Comparison of ENCODE assay signal across 1 cellular context in the genomic region with DNA sequence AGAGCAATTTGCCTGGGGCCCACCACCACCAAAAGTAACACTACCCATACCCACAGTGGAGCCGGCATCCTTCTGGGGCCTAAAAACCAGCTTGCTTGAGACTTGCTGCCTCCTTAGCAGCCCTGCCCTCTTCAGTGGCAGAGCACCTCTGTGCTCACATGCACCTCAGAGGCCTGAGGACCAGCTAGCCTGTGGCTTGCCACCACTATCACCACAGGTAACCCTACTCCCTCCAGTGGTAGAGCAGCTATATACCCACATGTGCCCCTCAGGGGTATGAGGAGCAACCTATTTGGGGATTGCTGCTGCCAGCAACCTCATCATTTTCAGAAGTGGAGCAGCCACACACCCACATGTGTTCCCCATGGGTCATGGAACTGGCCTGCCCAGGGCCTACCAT.
TF ChIP-seq lines count a peak whose summit lies in the region.

No MANE protein-coding gene starts in this region.

TF ChIP-seq in WTC11, 78 proteins besides CTCF, POLR2A, EP300 and RAD21 (continued from another document):
- TF ChIP-seq ZNF425 (CRISPR knock-in tag; conservative IDR thresholded peaks at IDR 0.05): no peak
- no peak for TF ChIP-seq SMAD3 (CRISPR knock-in tag; IDR thresholded peaks at IDR 0.05; ENCODE audit: borderline replicate concordance)
- TF ChIP-seq NFATC4 (CRISPR knock-in tag; IDR thresholded peaks at IDR 0.05): no peak
- TF ChIP-seq, protein P1, sequence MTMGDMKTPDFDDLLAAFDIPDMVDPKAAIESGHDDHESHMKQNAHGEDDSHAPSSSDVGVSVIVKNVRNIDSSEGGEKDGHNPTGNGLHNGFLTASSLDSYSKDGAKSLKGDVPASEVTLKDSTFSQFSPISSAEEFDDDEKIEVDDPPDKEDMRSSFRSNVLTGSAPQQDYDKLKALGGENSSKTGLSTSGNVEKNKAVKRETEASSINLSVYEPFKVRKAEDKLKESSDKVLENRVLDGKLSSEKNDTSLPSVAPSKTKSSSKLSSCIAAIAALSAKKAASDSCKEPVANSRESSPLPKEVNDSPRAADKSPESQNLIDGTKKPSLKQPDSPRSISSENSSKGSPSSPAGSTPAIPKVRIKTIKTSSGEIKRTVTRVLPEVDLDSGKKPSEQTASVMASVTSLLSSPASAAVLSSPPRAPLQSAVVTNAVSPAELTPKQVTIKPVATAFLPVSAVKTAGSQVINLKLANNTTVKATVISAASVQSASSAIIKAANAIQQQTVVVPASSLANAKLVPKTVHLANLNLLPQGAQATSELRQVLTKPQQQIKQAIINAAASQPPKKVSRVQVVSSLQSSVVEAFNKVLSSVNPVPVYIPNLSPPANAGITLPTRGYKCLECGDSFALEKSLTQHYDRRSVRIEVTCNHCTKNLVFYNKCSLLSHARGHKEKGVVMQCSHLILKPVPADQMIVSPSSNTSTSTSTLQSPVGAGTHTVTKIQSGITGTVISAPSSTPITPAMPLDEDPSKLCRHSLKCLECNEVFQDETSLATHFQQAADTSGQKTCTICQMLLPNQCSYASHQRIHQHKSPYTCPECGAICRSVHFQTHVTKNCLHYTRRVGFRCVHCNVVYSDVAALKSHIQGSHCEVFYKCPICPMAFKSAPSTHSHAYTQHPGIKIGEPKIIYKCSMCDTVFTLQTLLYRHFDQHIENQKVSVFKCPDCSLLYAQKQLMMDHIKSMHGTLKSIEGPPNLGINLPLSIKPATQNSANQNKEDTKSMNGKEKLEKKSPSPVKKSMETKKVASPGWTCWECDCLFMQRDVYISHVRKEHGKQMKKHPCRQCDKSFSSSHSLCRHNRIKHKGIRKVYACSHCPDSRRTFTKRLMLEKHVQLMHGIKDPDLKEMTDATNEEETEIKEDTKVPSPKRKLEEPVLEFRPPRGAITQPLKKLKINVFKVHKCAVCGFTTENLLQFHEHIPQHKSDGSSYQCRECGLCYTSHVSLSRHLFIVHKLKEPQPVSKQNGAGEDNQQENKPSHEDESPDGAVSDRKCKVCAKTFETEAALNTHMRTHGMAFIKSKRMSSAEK (CRISPR knock-in tag; IDR thresholded peaks at IDR 0.05; ENCODE audit: borderline replicate concordance): no peak
- TF ChIP-seq ZSCAN18 (CRISPR knock-in tag; IDR thresholded peaks at IDR 0.05): no peak
- no peak for TF ChIP-seq NR1H2 (CRISPR knock-in tag; IDR thresholded peaks at IDR 0.05)
- TF ChIP-seq ARID4B (CRISPR knock-in tag; IDR thresholded peaks at IDR 0.05; ENCODE audit: borderline replicate concordance): no peak
- no peak for TF ChIP-seq FOXP1 (CRISPR knock-in tag; IDR thresholded peaks at IDR 0.05; ENCODE audit: borderline replicate concordance)
- no peak for TF ChIP-seq GTF2I (CRISPR knock-in tag; conservative IDR thresholded peaks at IDR 0.05)
- no peak for TF ChIP-seq ZNF671 (CRISPR knock-in tag; IDR thresholded peaks at IDR 0.05)
- TF ChIP-seq JUN (CRISPR knock-in tag; IDR thresholded peaks at IDR 0.05): no peak
- TF ChIP-seq ZNF121 (CRISPR knock-in tag; IDR thresholded peaks at IDR 0.05): no peak
- no peak for TF ChIP-seq ATF2 (CRISPR knock-in tag; IDR thresholded peaks at IDR 0.05; ENCODE audit: borderline replicate concordance, low read depth)
- TF ChIP-seq, protein P2, sequence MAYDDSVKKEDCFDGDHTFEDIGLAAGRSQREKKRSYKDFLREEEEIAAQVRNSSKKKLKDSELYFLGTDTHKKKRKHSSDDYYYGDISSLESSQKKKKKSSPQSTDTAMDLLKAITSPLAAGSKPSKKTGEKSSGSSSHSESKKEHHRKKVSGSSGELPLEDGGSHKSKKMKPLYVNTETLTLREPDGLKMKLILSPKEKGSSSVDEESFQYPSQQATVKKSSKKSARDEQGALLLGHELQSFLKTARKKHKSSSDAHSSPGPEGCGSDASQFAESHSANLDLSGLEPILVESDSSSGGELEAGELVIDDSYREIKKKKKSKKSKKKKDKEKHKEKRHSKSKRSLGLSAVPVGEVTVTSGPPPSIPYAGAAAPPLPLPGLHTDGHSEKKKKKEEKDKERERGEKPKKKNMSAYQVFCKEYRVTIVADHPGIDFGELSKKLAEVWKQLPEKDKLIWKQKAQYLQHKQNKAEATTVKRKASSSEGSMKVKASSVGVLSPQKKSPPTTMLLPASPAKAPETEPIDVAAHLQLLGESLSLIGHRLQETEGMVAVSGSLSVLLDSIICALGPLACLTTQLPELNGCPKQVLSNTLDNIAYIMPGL (CRISPR knock-in tag; IDR thresholded peaks at IDR 0.05): no peak
- no peak for TF ChIP-seq AR (CRISPR knock-in tag; IDR thresholded peaks at IDR 0.05)
TF ChIP-seq in WTC11: peak in this region for 0.
